ENCODE assay signal across 17 cellular contexts in genomic region chr17:44872131-44872768, GRCh38. TPM values are rescaled to one million over a fixed set of nuclear protein-coding genes. Genes with fewer than 3 reads are reported as not detected.
DNase-seq lines count a peak whose midpoint lies in the region; ATAC-seq, FAIRE-seq and TF ChIP-seq lines count a peak whose summit lies in the region.
"Had no signal": no experiment of that assay in that cellular context is flagged by ENCODE, and none has a peak within 500 bp of the region (broad histone marks: within the 10 kb centered on the region; RNA-seq: fewer than 3 reads in every experiment).

No MANE protein-coding gene starts in this region.

- H3K27me3 ChIP-seq in bronchial epithelial cell (ENCODE audit: control insufficient read depth, insufficient read depth, low read length), result no peaks in the 10 kb centered on the region
- H3K27me3 ChIP-seq: breast epithelium had no signal

- no peak overlapping the region for H3K4me3 ChIP-seq in bronchial epithelial cell (ENCODE audit: low read depth, low read length)
- H3K4me3 ChIP-seq: breast epithelium had no signal

- no peak for ATAC-seq in stimulated activated naive CD8-positive, alpha-beta T cell treated with anti-CD3 and anti-CD28 coated beads, Interleukin-15, Interleukin-2, amounts not matched to agents 100 U/mL and 50 U/mL, for 24 hours
- no peak for ATAC-seq in GM21786 (IDR thresholded peaks at IDR 0.05; ENCODE audit: unreplicated experiment)
- ATAC-seq: activated T-cell treated with anti-CD3 and anti-CD28 coated beads, Interleukin-2, amount 50 U/mL, for 4 hours; esophagus mucosa had no signal

- peak; percentile 66 for DNase-seq in DMS 273 treated with DMSO at 0.1 percent for 48 hours (lab: John Stamatoyannopoulos, UW)
- peak; percentile 84 for DNase-seq in NCI-H2107 treated with DMSO at 0.1 percent for 48 hours (lab: John Stamatoyannopoulos, UW; ENCODE audit: unreplicated experiment)
- peak; percentile 4 for DNase-seq in bronchial epithelial cell (ENCODE audit: low read depth)
- peak; percentile 73 for DNase-seq in occipital lobe (lab: John Stamatoyannopoulos, UW)
- no peak for DNase-seq in NCI-H524 treated with DMSO at 0.1 percent for 48 hours (lab: John Stamatoyannopoulos, UW)
- DNase-seq in stimulated activated naive CD8-positive, alpha-beta T cell treated with anti-CD3 and anti-CD28 coated beads, Interleukin-15, Interleukin-2, amounts not matched to agents 100 U/mL and 50 U/mL, for 24 hours, result no peak
- DNase-seq in activated CD4-positive, CD25-positive, alpha-beta regulatory T cell (lab: John Stamatoyannopoulos, UW), result no peak
- DNase-seq: activated CD4-positive, CD25-positive, alpha-beta regulatory T cell treated with anti-CD3 and anti-CD28 coated beads, Interleukin-2, amount 50 U/mL, for 72 hours; activated T-cell treated with anti-CD3 and anti-CD28 coated beads, Interleukin-2, amount 50 U/mL, for 4 hours; HFFc6; KG1; NCI-H524 had no signal

- peaks cover 31% of the 10 kb centered on the region for H3K36me3 ChIP-seq in bronchial epithelial cell (ENCODE audit: control insufficient read depth, insufficient read depth, low read length)

- no peak for FAIRE-seq in bronchial epithelial cell (lab: Jason Lieb, UNC)

- TF ChIP-seq CTCF in bronchial epithelial cell (IDR thresholded peaks at IDR 0.05; ENCODE audit: insufficient read depth, low read length, severe bottlenecking), result no peak

RNA-seq across cellular contexts. Expression of gene HIGD1B, which starts 24.6 kb away (rescaled TPM):
- total RNA-seq in bronchial epithelial cell, result not detected in 2 replicates
- total RNA-seq in occipital lobe, result 3.7 TPM
- total RNA-seq: activated T-cell treated with anti-CD3 and anti-CD28 coated beads, Interleukin-2, amount 50 U/mL, for 4 hours; B cell; HFFc6; SK-MEL-5 had no signal

RNA-seq across cellular contexts. Expression of gene EFTUD2, which starts 27.0 kb away (rescaled TPM):
- total RNA-seq in bronchial epithelial cell, result 78.0 and 91.4 TPM in 2 replicates
- total RNA-seq in occipital lobe, result 88.9 TPM

RNA-seq across cellular contexts. Expression of gene GJC1, which starts 42.2 kb away (rescaled TPM):
- total RNA-seq in bronchial epithelial cell (0.53 and 2.4 TPM in 2 replicates), occipital lobe (81.3 TPM)
- total RNA-seq: B cell had no signal

RNA-seq across cellular contexts. Expression of gene GFAP, which starts 43.0 kb away (rescaled TPM):
- total RNA-seq in bronchial epithelial cell (not detected in 2 replicates), occipital lobe (708 TPM)
- total RNA-seq: activated T-cell treated with anti-CD3 and anti-CD28 coated beads, Interleukin-2, amount 50 U/mL, for 4 hours; B cell; esophagus mucosa; HFFc6; SK-MEL-5 had no signal

Comparison
In these comparisons a context has a peak if more than half of its experiments do, and no peak if none do; other contexts are left out.
1. DNase-seq: peak in DMS 273 treated with DMSO at 0.1 percent for 48 hours (single experiment), NCI-H2107 treated with DMSO at 0.1 percent for 48 hours (single experiment), bronchial epithelial cell (single experiment) and occipital lobe (single experiment); none in NCI-H524 treated with DMSO at 0.1 percent for 48 hours (single experiment), stimulated activated naive CD8-positive, alpha-beta T cell treated with anti-CD3 and anti-CD28 coated beads, Interleukin-15, Interleukin-2, amounts not matched to agents 100 U/mL and 50 U/mL, for 24 hours (single experiment) and activated CD4-positive, CD25-positive, alpha-beta regulatory T cell (0 of 4).
2. RNA of gene GJC1, which starts 42.2 kb away (total RNA-seq): 81.3 TPM in occipital lobe (single experiment); 0.53 to 2.4 TPM in bronchial epithelial cell; every median in the first group is over 10 times any median in the second.